9 cellular contexts compared by ENCODE assay signal in genomic region chr10:115706482-115707076, GRCh38.
DNase-seq lines count a peak whose midpoint lies in the region; ATAC-seq, FAIRE-seq and TF ChIP-seq lines count a peak whose summit lies in the region.
"Had no signal": no experiment of that assay in that cellular context is flagged by ENCODE, and none has a peak within 500 bp of the region (broad histone marks: within the 10 kb centered on the region; RNA-seq: fewer than 3 reads in every experiment).

No MANE protein-coding gene starts in this region.

- H3K27ac Mint-ChIP-seq in neural progenitor cell: no peak overlapping the region
- no peak overlapping the region for H3K27ac Mint-ChIP-seq in naive thymus-derived CD4-positive, alpha-beta T cell

- H3K27me3 ChIP-seq in GM06990 (replicated peaks; ENCODE audit: control insufficient read depth, insufficient read depth, low read length) (no peaks in the 10 kb centered on the region), bronchial epithelial cell (ENCODE audit: control insufficient read depth, insufficient read depth, low read length) (no peaks in the 10 kb centered on the region), neural progenitor cell (no peaks in the 10 kb centered on the region)
- H3K27me3 ChIP-seq in naive thymus-derived CD4-positive, alpha-beta T cell (ENCODE audit: control insufficient read depth in 2 of 2, insufficient read depth in 2 of 2, low read length in 2 of 2): no peaks in the 10 kb centered on the region

- peak; percentile 39 for TF ChIP-seq CTCF in GM06990 (IDR thresholded peaks at IDR 0.05; ENCODE audit: insufficient read depth, low read length, poor library complexity, severe bottlenecking)
- peak; percentile 67 for TF ChIP-seq CTCF in LNCAP (IDR thresholded peaks at IDR 0.05)
- peak; percentile 26 for TF ChIP-seq CTCF in bronchial epithelial cell (IDR thresholded peaks at IDR 0.05; ENCODE audit: insufficient read depth, low read length, severe bottlenecking)
- TF ChIP-seq CTCF in neural progenitor cell (IDR thresholded peaks at IDR 0.05): peak; percentile 80

- POLR2A ChIA-PET in naive thymus-derived CD4-positive, alpha-beta T cell (lab: Charles Lee): no interaction called here

- no peaks in the 10 kb centered on the region for H3K79me2 ChIP-seq in neural progenitor cell (ENCODE audit: low read depth)

- H4K20me1 ChIP-seq in neural progenitor cell (ENCODE audit: low read depth): no peaks in the 10 kb centered on the region

- intact Hi-C loops in naive thymus-derived CD4-positive, alpha-beta T cell (cut with micrococcal nuclease): loop anchor here in 1 of 2 donors (5.0 kb wide), 2 partner anchors 581 to 681 kb away; no protein-coding TSS in a partner anchor

- no peak overlapping the region for H3K27ac ChIP-seq in neural progenitor cell
- H3K27ac ChIP-seq in naive thymus-derived CD4-positive, alpha-beta T cell (ENCODE audit: low read depth, low read length): no peak overlapping the region
- H3K27ac ChIP-seq: skin epidermis had no signal

- H3K9me3 ChIP-seq in neural progenitor cell (ENCODE audit: low read depth): no peaks in the 10 kb centered on the region
- no peaks in the 10 kb centered on the region for H3K9me3 ChIP-seq in naive thymus-derived CD4-positive, alpha-beta T cell (ENCODE audit: control insufficient read depth in 2 of 3, low read length in 3 of 3)

- CTCF ChIA-PET in naive thymus-derived CD4-positive, alpha-beta T cell (lab: Charles Lee): no interaction called here

- no peak overlapping the region for H2AFZ ChIP-seq in neural progenitor cell (replicated peaks)

- no peaks in the 10 kb centered on the region for H3K36me3 Mint-ChIP-seq in neural progenitor cell
- H3K36me3 Mint-ChIP-seq in naive thymus-derived CD4-positive, alpha-beta T cell: no peaks in the 10 kb centered on the region

- no peaks in the 10 kb centered on the region for H3F3A ChIP-seq in neural progenitor cell (ENCODE audit: low read depth)

- DNase-seq in GM06990 (ENCODE audit: extremely low read depth, insufficient read length) (no peak), bronchial epithelial cell (ENCODE audit: low read depth) (peak; percentile 26), neural progenitor cell (ENCODE audit: low spot score) (peak; percentile 42), NCI-H2107 treated with DMSO at 0.1 percent for 48 hours (lab: John Stamatoyannopoulos, UW; ENCODE audit: unreplicated experiment) (no peak)
- DNase-seq in naive thymus-derived CD4-positive, alpha-beta T cell: no peak

- no peak overlapping the region for H3K4me2 ChIP-seq in neural progenitor cell

- FAIRE-seq in bronchial epithelial cell (lab: Jason Lieb, UNC): no peak

- H3K4me1 ChIP-seq in neural progenitor cell: no peaks in the 10 kb centered on the region
- H3K4me1 ChIP-seq in naive thymus-derived CD4-positive, alpha-beta T cell (ENCODE audit: control insufficient read depth in 2 of 2, insufficient read depth in 2 of 2, low read length in 2 of 2): no peaks in the 10 kb centered on the region

- H3K9ac ChIP-seq in neural progenitor cell: no peak overlapping the region

- no peak for ATAC-seq in GM21717 (IDR thresholded peaks at IDR 0.05; ENCODE audit: unreplicated experiment)
- no peak for ATAC-seq in naive thymus-derived CD4-positive, alpha-beta T cell
- ATAC-seq in GM18909 (IDR thresholded peaks at IDR 0.05; ENCODE audit: poor library complexity, unreplicated experiment): no peak

- H3K36me3 ChIP-seq in GM06990 (ENCODE audit: control insufficient read depth, insufficient read depth, low read length) (no peaks in the 10 kb centered on the region), bronchial epithelial cell (ENCODE audit: control insufficient read depth, insufficient read depth, low read length) (no peaks in the 10 kb centered on the region), neural progenitor cell (no peaks in the 10 kb centered on the region)
- H3K36me3 ChIP-seq in naive thymus-derived CD4-positive, alpha-beta T cell (ENCODE audit: control insufficient read depth in 2 of 3, insufficient read depth in 3 of 3, low read length in 3 of 3): no peaks in the 10 kb centered on the region

- no peaks in the 10 kb centered on the region for H3K4me1 Mint-ChIP-seq in neural progenitor cell
- no peaks in the 10 kb centered on the region for H3K4me1 Mint-ChIP-seq in naive thymus-derived CD4-positive, alpha-beta T cell

- H3K4me3 ChIP-seq in GM06990 (replicated peaks; ENCODE audit: low read depth, low read length): no peak overlapping the region
- no peak overlapping the region for H3K4me3 ChIP-seq in bronchial epithelial cell (ENCODE audit: low read depth, low read length)
- no peak overlapping the region for H3K4me3 ChIP-seq in neural progenitor cell
- no peak overlapping the region for H3K4me3 ChIP-seq in naive thymus-derived CD4-positive, alpha-beta T cell (ENCODE audit: low read length)
- H3K4me3 ChIP-seq: skin epidermis had no signal

- no peaks in the 10 kb centered on the region for H3K27me3 Mint-ChIP-seq in neural progenitor cell (ENCODE audit: insufficient read depth, low read depth)
- H3K27me3 Mint-ChIP-seq in naive thymus-derived CD4-positive, alpha-beta T cell: no peaks in the 10 kb centered on the region

- H3K4me3 Mint-ChIP-seq in neural progenitor cell: no peak overlapping the region
- no peak overlapping the region for H3K4me3 Mint-ChIP-seq in naive thymus-derived CD4-positive, alpha-beta T cell

- H3K9me3 Mint-ChIP-seq in neural progenitor cell: no peaks in the 10 kb centered on the region
- peaks cover 0 to 4% (median 0%) of the 10 kb centered on the region in 11 donors for H3K9me3 Mint-ChIP-seq in naive thymus-derived CD4-positive, alpha-beta T cell

Comparison
In these comparisons a context has a peak if more than half of its experiments do, and no peak if none do; other contexts are left out.
1. DNase-seq: peak in bronchial epithelial cell (single experiment) and neural progenitor cell (single experiment); none in GM06990 (single experiment), NCI-H2107 treated with DMSO at 0.1 percent for 48 hours (single experiment) and naive thymus-derived CD4-positive, alpha-beta T cell (0 of 9).
2. CTCF ChIP-seq: peak in every context shown above with its lines; median percentile 80 in neural progenitor cell; 67 in LNCAP; 39 in GM06990; 26 in bronchial epithelial cell.